ENCODE assay signal across 21 cellular contexts in the genomic region with DNA sequence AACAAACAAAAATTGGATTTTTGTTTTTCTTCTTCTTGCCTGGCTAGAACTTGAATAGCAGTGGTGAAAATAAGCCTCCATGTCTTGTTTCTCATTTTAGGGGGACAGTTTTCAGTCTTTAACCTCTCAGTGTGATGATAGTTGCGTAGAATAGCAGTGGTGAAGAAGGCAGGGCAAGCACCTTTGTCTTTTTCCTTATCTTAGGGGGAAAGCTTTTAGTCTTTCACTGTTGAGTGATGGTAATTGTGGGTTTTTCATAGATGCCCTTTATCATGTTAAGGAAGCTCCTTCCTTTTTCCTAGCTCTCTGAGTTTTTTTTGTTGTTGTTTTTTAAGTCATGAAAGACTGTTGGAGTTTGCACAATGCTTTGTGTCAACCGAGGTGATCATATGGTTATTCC. TPM values are rescaled to one million over a fixed set of nuclear protein-coding genes. Genes with fewer than 3 reads are reported as not detected.
DNase-seq lines count a peak whose midpoint lies in the region; ATAC-seq and TF ChIP-seq lines count a peak whose summit lies in the region.
"Had no signal": no experiment of that assay in that cellular context is flagged by ENCODE, and none has a peak within 500 bp of the region (broad histone marks: within the 10 kb centered on the region; RNA-seq: fewer than 3 reads in every experiment).

No MANE protein-coding gene starts in this region.

- intact Hi-C loops in vagina (cut with DNase I): no loop called here

- H3K4me3 Mint-ChIP-seq in activated CD8-positive, alpha-beta memory T cell treated with anti-CD3 and anti-CD28 coated beads, Interleukin-2, amount 10 ng/mL, durations not matched to agents 7 days and 5 days: no peak overlapping the region
- H3K4me3 Mint-ChIP-seq in brain: peak overlapping the region in 1 of 5 experiments; percentile 17
- H3K4me3 Mint-ChIP-seq in nephron progenitor cell: no peak overlapping the region

- peak overlapping the region; percentile 20 for H3K27ac Mint-ChIP-seq in activated CD8-positive, alpha-beta memory T cell treated with anti-CD3 and anti-CD28 coated beads, Interleukin-2, amount 10 ng/mL, durations not matched to agents 7 days and 5 days
- peak overlapping the region in 3 of 5 experiments; percentile 37 to 74 (median 71) for H3K27ac Mint-ChIP-seq in brain
- peak overlapping the region; percentile 33 for H3K27ac Mint-ChIP-seq in nephron progenitor cell

- peaks cover 16% of the 10 kb centered on the region for H3K4me1 Mint-ChIP-seq in activated CD8-positive, alpha-beta memory T cell treated with anti-CD3 and anti-CD28 coated beads, Interleukin-2, amount 10 ng/mL, durations not matched to agents 7 days and 5 days
- peaks cover 17% of the 10 kb centered on the region for H3K4me1 Mint-ChIP-seq in brain
- no peaks in the 10 kb centered on the region for H3K4me1 Mint-ChIP-seq in nephron progenitor cell

- TF ChIP-seq CTCF in brain (conservative IDR thresholded peaks at IDR 0.05): no peak
- TF ChIP-seq CTCF in nephron progenitor cell (IDR thresholded peaks at IDR 0.05): no peak
- no peak for TF ChIP-seq CTCF in vagina (IDR thresholded peaks at IDR 0.05)

- DNase-seq in activated CD8-positive, alpha-beta memory T cell treated with anti-CD3 and anti-CD28 coated beads, Interleukin-2, amount 10 ng/mL, durations not matched to agents 7 days and 5 days: no peak
- DNase-seq in activated CD8-positive, alpha-beta memory T cell treated with anti-CD3 and anti-CD28 coated beads, Interleukin-2, amount 50 U/mL, for 4 hours: no peak
- DNase-seq in nephron progenitor cell (no peak), vagina (ENCODE audit: extremely low spot score in 2 of 2) (no peak), NCI-H2107 treated with DMSO at 0.1 percent for 48 hours (lab: John Stamatoyannopoulos, UW; ENCODE audit: unreplicated experiment) (no peak), RPMI8226 (no peak)
- DNase-seq: anterior cingulate cortex; caudate nucleus; COR-L47; DMS79 treated with DMSO at 0.1 percent for 48 hours; heart right ventricle; left ventricle myocardium inferior; NCI-H1092 treated with DMSO at 0.1 percent for 48 hours; NCI-H2081; NCI-H510A; sigmoid colon; SK-N-SH; stimulated activated CD4-positive, alpha-beta T cell treated with anti-CD3 and anti-CD28 coated beads, Interleukin-15, amount 100 ng/mL, for 24 hours; upper lobe of left lung had no signal

- ATAC-seq in activated CD8-positive, alpha-beta memory T cell treated with anti-CD3 and anti-CD28 coated beads, Interleukin-2, amount 10 ng/mL, durations not matched to agents 7 days and 5 days: no peak
- ATAC-seq: heart right ventricle had no signal

- H3K4me3 ChIP-seq in HUES6 (ENCODE audit: low read depth, low read length) (peak overlapping the region; percentile 2; the same call in 1 of the 2 replicates), vagina (no peak overlapping the region)
- H3K4me3 ChIP-seq: heart right ventricle, left ventricle myocardium inferior, sigmoid colon, upper lobe of left lung had no signal

- H3K4me1 ChIP-seq in HUES6 (ENCODE audit: control insufficient read depth, insufficient read depth, low read length) (peaks cover 14% of the 10 kb centered on the region), vagina (no peaks in the 10 kb centered on the region)
- H3K4me1 ChIP-seq: heart right ventricle, left ventricle myocardium inferior, sigmoid colon, upper lobe of left lung had no signal

- H3K9me3 ChIP-seq in HUES6 (ENCODE audit: control insufficient read depth, insufficient read depth, low read depth, low read length): no peaks in the 10 kb centered on the region; the same call in 1 of the 2 replicates
- no peaks in the 10 kb centered on the region for H3K9me3 ChIP-seq in vagina
- H3K9me3 ChIP-seq: sigmoid colon, SK-N-SH, upper lobe of left lung had no signal

- peaks cover 71% of the 10 kb centered on the region for H3K36me3 Mint-ChIP-seq in activated CD8-positive, alpha-beta memory T cell treated with anti-CD3 and anti-CD28 coated beads, Interleukin-2, amount 10 ng/mL, durations not matched to agents 7 days and 5 days
- H3K36me3 Mint-ChIP-seq in brain: peaks cover 88% of the 10 kb centered on the region
- peaks cover 88% of the 10 kb centered on the region for H3K36me3 Mint-ChIP-seq in nephron progenitor cell (ENCODE audit: low read depth)

- TF ChIP-seq POLR2A in vagina (IDR thresholded peaks at IDR 0.05): no peak

- CTCF ChIA-PET in activated CD8-positive, alpha-beta memory T cell treated with anti-CD3 and anti-CD28 coated beads, Interleukin-2, amount 10 ng/mL, durations not matched to agents 7 days and 5 days (lab: Charles Lee): no interaction called here

- H3K27me3 Mint-ChIP-seq in activated CD8-positive, alpha-beta memory T cell treated with anti-CD3 and anti-CD28 coated beads, Interleukin-2, amount 10 ng/mL, durations not matched to agents 7 days and 5 days: no peaks in the 10 kb centered on the region
- no peaks in the 10 kb centered on the region for H3K27me3 Mint-ChIP-seq in brain
- no peaks in the 10 kb centered on the region for H3K27me3 Mint-ChIP-seq in nephron progenitor cell (ENCODE audit: low read depth, poor library complexity)

- H3K27me3 ChIP-seq in HUES6 (ENCODE audit: control insufficient read depth, insufficient read depth, low read length) (no peaks in the 10 kb centered on the region), vagina (no peaks in the 10 kb centered on the region)
- H3K27me3 ChIP-seq: heart right ventricle, sigmoid colon, upper lobe of left lung had no signal

- peaks cover 86% of the 10 kb centered on the region for H3K36me3 ChIP-seq in HUES6 (ENCODE audit: control insufficient read depth, insufficient read depth, low read length)
- H3K36me3 ChIP-seq in vagina: peaks cover 7 to 70% of the 10 kb centered on the region in 2 donors

- H3K9ac ChIP-seq in HUES6 (ENCODE audit: low read length): no peak overlapping the region
- H3K9ac ChIP-seq: SK-N-SH had no signal

- H3K9me3 Mint-ChIP-seq in activated CD8-positive, alpha-beta memory T cell treated with anti-CD3 and anti-CD28 coated beads, Interleukin-2, amount 10 ng/mL, durations not matched to agents 7 days and 5 days (ENCODE audit: low read depth): no peaks in the 10 kb centered on the region
- H3K9me3 Mint-ChIP-seq in brain (peaks cover 7 to 26% (median 8%) of the 10 kb centered on the region in 5 experiments), nephron progenitor cell (peaks cover 34% of the 10 kb centered on the region)

- H3K27ac ChIP-seq in HUES6 (ENCODE audit: low read depth, low read length): peak overlapping the region; percentile 69
- no peak overlapping the region for H3K27ac ChIP-seq in vagina
- H3K27ac ChIP-seq: heart right ventricle, left ventricle myocardium inferior, sigmoid colon, upper lobe of left lung had no signal

RNA-seq across cellular contexts. Expression of a gene that starts 15.6 kb away (rescaled TPM):
- 10 to 100 TPM; 46.8 to 64.7 TPM for total RNA-seq in activated CD8-positive, alpha-beta memory T cell treated with anti-CD3 and anti-CD28 coated beads, Interleukin-2, amount 10 ng/mL, durations not matched to agents 7 days and 5 days
- polyA plus RNA-seq in brain (ENCODE audit: insufficient read depth, low read depth, low replicate concordance): 17.4 TPM
- total RNA-seq in vagina: 35.4 TPM

Comparison
In these comparisons a context has a peak if more than half of its experiments do, and no peak if none do; other contexts are left out.
1. H3K27ac Mint-ChIP-seq: peak in every context shown above with its lines; median percentile 71 in brain; 33 in nephron progenitor cell; 20 in activated CD8-positive, alpha-beta memory T cell treated with anti-CD3 and anti-CD28 coated beads, Interleukin-2, amount 10 ng/mL, durations not matched to agents 7 days and 5 days.